Comparison of ENCODE assay signal across 8 cellular contexts in the genomic region with DNA sequence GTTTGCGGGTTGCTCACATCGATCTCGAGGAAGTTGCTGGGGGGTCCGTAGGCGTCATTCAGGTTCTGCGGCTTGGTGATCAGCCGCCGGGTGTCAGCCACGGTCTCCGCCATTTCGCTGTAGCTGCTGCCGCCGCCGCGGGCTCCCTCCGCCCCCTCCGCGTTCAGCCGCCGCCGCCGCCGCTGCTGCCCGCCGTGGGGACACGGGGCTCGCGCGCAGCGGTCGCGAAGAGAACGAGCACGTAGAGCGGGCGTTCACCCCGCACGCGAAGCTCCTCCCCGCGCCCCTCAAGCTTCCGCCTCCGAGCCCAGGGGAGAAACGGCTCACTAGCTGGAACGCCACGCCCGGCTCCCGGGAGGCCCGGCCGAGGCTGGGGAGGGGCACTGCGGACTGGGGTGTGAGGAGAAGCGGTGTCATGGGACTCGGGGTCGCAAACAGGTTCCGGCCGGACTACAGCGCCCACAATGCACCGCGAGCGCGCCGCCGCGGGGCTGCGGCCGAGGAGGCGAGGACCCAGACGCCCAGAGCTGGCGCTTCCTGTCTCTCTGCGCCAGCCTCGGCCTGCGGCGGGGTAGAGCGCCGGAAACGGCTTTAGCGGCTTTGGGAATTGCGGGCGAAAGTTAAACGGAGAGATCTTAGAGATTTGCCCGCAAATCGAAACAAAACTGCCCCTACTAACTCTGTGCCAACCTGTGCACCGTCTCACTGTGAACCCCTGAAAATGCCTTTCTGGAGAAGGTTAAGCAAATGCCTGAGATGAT. TPM values are rescaled to one million over a fixed set of nuclear protein-coding genes. Genes with fewer than 3 reads are reported as not detected.
DNase-seq lines count a peak whose midpoint lies in the region; ATAC-seq and TF ChIP-seq lines count a peak whose summit lies in the region.

A gene (minus strand): TSS at position 232 of the 761 bp plus-strand sequence. CDS start 119 bp downstream, at position 113.

- TF ChIP-seq CTCF in GM12872 (IDR thresholded peaks at IDR 0.05; ENCODE audit: insufficient read depth, low read depth, low read length) (0 out of 3 replicates have a peak, but pooled peaks have one; percentile 12), ovary (IDR thresholded peaks at IDR 0.05) (no peak), thyroid gland (IDR thresholded peaks at IDR 0.05) (peak in 1 of 6 experiments; percentile 18)

- peak; percentile 92 for ATAC-seq in HG02642 (IDR thresholded peaks at IDR 0.05; ENCODE audit: poor library complexity, unreplicated experiment)

- H3K27ac ChIP-seq in ovary (peak within 1 kb of the TSS; percentile 95 to 97), thyroid gland (peak within 1 kb of the TSS; percentile 95 to 99 (median 98))

- intact Hi-C loops in head of caudate nucleus (cut with DNase I) (loop anchor here (2.0 kb wide), 1 partner anchor 34 kb away; a partner anchor contains a TSS), ovary (cut with DNase I) (loop anchor here in 1 of 4 donors (2.0 to 10.0 kb wide), 2 partner anchors 34 to 146 kb away; a partner anchor contains a TSS), thyroid gland (cut with DNase I) (no loop called here)

- no peaks in the 10 kb centered on the region for H3K27me3 ChIP-seq in ovary
- no peaks in the 10 kb centered on the region for H3K27me3 ChIP-seq in thyroid gland

- peak; percentile 75 for TF ChIP-seq POLR2A in ovary (IDR thresholded peaks at IDR 0.05)
- peak in 1 of 2 donors; percentile 93 for TF ChIP-seq POLR2A in thyroid gland (IDR thresholded peaks at IDR 0.05)

- WGBS in ovary, 3 donors, result 0% methylated on average over 71 to 83 of the region's 83 CpGs
- WGBS in thyroid gland, 2 donors, result 0 to 1% methylated on average over 28 to 44 of the region's 83 CpGs

- peak; percentile 96 for DNase-seq in NCI-H1105 treated with DMSO at 0.1 percent for 48 hours (lab: John Stamatoyannopoulos, UW)
- DNase-seq in SW 1271 (lab: John Stamatoyannopoulos, UW), result peak; percentile 87 to 94
- DNase-seq in activated naive CD8-positive, alpha-beta T cell treated with anti-CD3 and anti-CD28 coated beads, Interleukin-2, amount 50 U/mL, for 16 hours (ENCODE audit: low read depth, low spot score), result peak; percentile 74
- peak; percentile 74 to 97 (median 92) for DNase-seq in head of caudate nucleus
- peak; percentile 92 to 95 (median 94) for DNase-seq in ovary
- DNase-seq in thyroid gland, result peak; percentile 98 to 99

- H3K36me3 ChIP-seq in ovary (no peaks in the 10 kb centered on the region), thyroid gland (no peaks in the 10 kb centered on the region)

- TF ChIP-seq EP300 in ovary (IDR thresholded peaks at IDR 0.05), result no peak

- H3K4me1 ChIP-seq in ovary (ENCODE audit: insufficient read depth) (peaks cover 3% of the 10 kb centered on the region), thyroid gland (peaks cover 13 to 22% of the 10 kb centered on the region in 2 donors)

- H3K4me3 ChIP-seq in ovary (peak within 1 kb of the TSS; percentile 83), thyroid gland (replicated peaks in 1 of 3) (peak within 1 kb of the TSS; percentile 86 to 99 (median 95))

- H3K9me3 ChIP-seq in ovary (no peaks in the 10 kb centered on the region), thyroid gland (no peaks in the 10 kb centered on the region)

RNA-seq across cellular contexts. Expression of the gene that starts here (rescaled TPM):
- total RNA-seq in ovary (100 to 1,000 TPM; 140 to 207 (median 166) TPM), thyroid gland (100 to 1,000 TPM in 3 of 4 donors, 10 to 100 TPM in 1; 97.5 to 208 (median 132) TPM)
- 100 to 1,000 TPM; 210 to 437 TPM for polyA plus RNA-seq in ovary

Comparison
In these comparisons a context has a peak if more than half of its experiments do, and no peak if none do; other contexts are left out.
1. Peak in every context shown above with its lines: DNase-seq, ATAC-seq, H3K4me3 ChIP-seq and H3K27ac ChIP-seq.